8 cellular contexts compared by ENCODE assay signal in genomic region chr3:23945903-23946751, GRCh38. TPM values are rescaled to one million over a fixed set of nuclear protein-coding genes. Genes with fewer than 3 reads are reported as not detected.
DNase-seq lines count a peak whose midpoint lies in the region; ATAC-seq and TF ChIP-seq lines count a peak whose summit lies in the region.

No MANE protein-coding gene starts in this region.

- H3K4me3 ChIP-seq in suprapubic skin, result peak overlapping the region; percentile 88

- peaks cover 36% of the 10 kb centered on the region for H3K27me3 Mint-ChIP-seq in activated naive CD4-positive, alpha-beta T cell treated with anti-CD3 and anti-CD28 coated beads, Interleukin-2, amount 10 ng/mL, durations not matched to agents 7 days and 5 days

- CTCF ChIA-PET in GM10248 (lab: Yijun Ruan, JAX), result interaction anchor here (1.0 to 1.1 kb wide), 2 partner anchors 16 to 29 kb away, joined by 3 to 4 read pairs; partner anchors contain the start of genes NKIRAS1 and RPL15
- CTCF ChIA-PET in activated naive CD4-positive, alpha-beta T cell treated with anti-CD3 and anti-CD28 coated beads, Interleukin-2, amount 10 ng/mL, durations not matched to agents 7 days and 5 days (lab: Charles Lee), result interaction anchor here (1.2 kb wide), 1 partner anchor 29 kb away, joined by 4 read pairs; the partner anchor contains the start of genes NKIRAS1 and RPL15

- POLR2A ChIA-PET in GM10248 (lab: Yijun Ruan, JAX), result interaction anchor here (1.0 kb wide), 2 partner anchors 25 to 29 kb away, joined by 3 to 11 read pairs; partner anchors contain the start of genes NKIRAS1 and RPL15

- WGBS in suprapubic skin, result under 1% methylated on average over 19 of the region's 89 CpGs

- in situ Hi-C loops in SK-MEL-5 (cut with HindIII; ENCODE audit: low pct_unique_long_range_greater_than_20kb, low sequenced_read_pairs), result no loop called here

- H3K27ac ChIP-seq in suprapubic skin, result peak overlapping the region; percentile 100

- peaks cover 48% of the 10 kb centered on the region for H3K4me1 ChIP-seq in suprapubic skin

- peaks cover 34% of the 10 kb centered on the region for H3K4me1 Mint-ChIP-seq in activated naive CD4-positive, alpha-beta T cell treated with anti-CD3 and anti-CD28 coated beads, Interleukin-2, amount 10 ng/mL, durations not matched to agents 7 days and 5 days

- peak; percentile 95 for DNase-seq in GM10248 (ENCODE audit: extremely low spot score)
- peak; percentile 96 for DNase-seq in NAMALWA (ENCODE audit: low spot score)
- DNase-seq in SK-MEL-5 (ENCODE audit: low read depth, low spot score), result peak; percentile 93
- peak; percentile 96 for DNase-seq in activated naive CD4-positive, alpha-beta T cell treated with anti-CD3 and anti-CD28 coated beads, Interleukin-2, amount 10 ng/mL, durations not matched to agents 7 days and 5 days
- peak; percentile 94 for DNase-seq in germinal center (ENCODE audit: low spot score)
- DNase-seq in occipital lobe (lab: John Stamatoyannopoulos, UW), result peak; percentile 95
- peak; percentile 98 for DNase-seq in suprapubic skin (ENCODE audit: low spot score in 2 of 2)

- no peaks in the 10 kb centered on the region for H3K9me3 Mint-ChIP-seq in activated naive CD4-positive, alpha-beta T cell treated with anti-CD3 and anti-CD28 coated beads, Interleukin-2, amount 10 ng/mL, durations not matched to agents 7 days and 5 days

- TF ChIP-seq CTCF in GM10248 (IDR thresholded peaks at IDR 0.05; ENCODE audit: control extremely low read depth, extremely low read depth, low read depth, missing control alignments) (no peak), suprapubic skin (IDR thresholded peaks at IDR 0.05) (no peak)

- TF ChIP-seq POLR2A in suprapubic skin (IDR thresholded peaks at IDR 0.05), result no peak

- peaks cover 2% of the 10 kb centered on the region for H3K36me3 Mint-ChIP-seq in activated naive CD4-positive, alpha-beta T cell treated with anti-CD3 and anti-CD28 coated beads, Interleukin-2, amount 10 ng/mL, durations not matched to agents 7 days and 5 days

- peak overlapping the region; percentile 72 for H3K4me3 Mint-ChIP-seq in activated naive CD4-positive, alpha-beta T cell treated with anti-CD3 and anti-CD28 coated beads, Interleukin-2, amount 10 ng/mL, durations not matched to agents 7 days and 5 days

- TF ChIP-seq EP300 in suprapubic skin (IDR thresholded peaks at IDR 0.05), result no peak

- no peaks in the 10 kb centered on the region for H3K27me3 ChIP-seq in suprapubic skin

- H3K9me3 ChIP-seq in suprapubic skin, result no peaks in the 10 kb centered on the region

- H3K36me3 ChIP-seq in suprapubic skin, result no peaks in the 10 kb centered on the region

- peak; percentile 77 for ATAC-seq in HG02571 (IDR thresholded peaks at IDR 0.05; ENCODE audit: unreplicated experiment)

- peak overlapping the region; percentile 84 for H3K27ac Mint-ChIP-seq in activated naive CD4-positive, alpha-beta T cell treated with anti-CD3 and anti-CD28 coated beads, Interleukin-2, amount 10 ng/mL, durations not matched to agents 7 days and 5 days

RNA-seq across cellular contexts. Expression of gene NR1D2, which starts 1.0 kb away (rescaled TPM):
- total RNA-seq in SK-MEL-5 (2014; rRNA removed; shearing (Covaris generic)), result 26.9 and 33.3 TPM in 2 replicates
- 18.7 and 24.3 TPM in 2 replicates for polyA plus RNA-seq in SK-MEL-5 (2015; cell fraction: cytosol; rRNA removed)
- polyA plus RNA-seq in SK-MEL-5 (2015; cell fraction: nucleus; rRNA removed), result 9.7 and 16.2 TPM in 2 replicates
- 41.5 TPM for total RNA-seq in occipital lobe
- 10 to 100 TPM; 24.4 to 44.1 (median 39.1) TPM for total RNA-seq in suprapubic skin

RNA-seq across cellular contexts. Expression of gene RPL15, which starts 29.2 kb away (rescaled TPM):
- total RNA-seq in SK-MEL-5 (2014; rRNA removed; shearing (Covaris generic)), result 2,511 and 2,872 TPM in 2 replicates
- 3,681 and 4,264 TPM in 2 replicates for polyA plus RNA-seq in SK-MEL-5 (2015; cell fraction: cytosol; rRNA removed)
- polyA plus RNA-seq in SK-MEL-5 (2015; cell fraction: nucleus; rRNA removed), result 675 and 792 TPM in 2 replicates
- total RNA-seq in occipital lobe (2,822 TPM), suprapubic skin (1,000 to 10,000 TPM; 1,650 to 2,624 (median 2,399) TPM)

RNA-seq across cellular contexts. Expression of gene NKIRAS1, which starts 29.3 kb away (rescaled TPM):
- 15.1 and 16.2 TPM in 2 replicates for total RNA-seq in SK-MEL-5 (2014; rRNA removed; shearing (Covaris generic))
- polyA plus RNA-seq in SK-MEL-5 (2015; cell fraction: cytosol; rRNA removed), result 9.3 and 13.0 TPM in 2 replicates
- 3.9 and 10.6 TPM in 2 replicates for polyA plus RNA-seq in SK-MEL-5 (2015; cell fraction: nucleus; rRNA removed)
- 36.5 TPM for total RNA-seq in occipital lobe
- total RNA-seq in suprapubic skin, result 1 to 10 TPM; 6.7 to 9.5 (median 9.0) TPM

Comparison
In these comparisons a context has a peak if more than half of its experiments do, and no peak if none do; other contexts are left out.
1. Peak in every context shown above with its lines: DNase-seq, ATAC-seq, H3K4me3 ChIP-seq and H3K27ac ChIP-seq.